23 cellular contexts compared by ENCODE assay signal in genomic region chr2:62364786-62365185, GRCh38.
"Had no signal": no experiment of that assay in that cellular context is flagged by ENCODE, and none has a peak within 500 bp of the region (broad histone marks: within the 10 kb centered on the region; RNA-seq: fewer than 3 reads in every experiment).

No MANE protein-coding gene starts in this region.

- H3K4me1 ChIP-seq: breast epithelium, gastroesophageal sphincter, spleen, testis had no signal

- H3K79me2 ChIP-seq: hepatocyte had no signal

- H3K27ac Mint-ChIP-seq: activated CD8-positive, alpha-beta memory T cell treated with anti-CD3 and anti-CD28 coated beads, Interleukin-2, amount 10 ng/mL, durations not matched to agents 7 days and 5 days; activated CD8-positive, alpha-beta T cell treated with anti-CD3 and anti-CD28 coated beads, Interleukin-2, amount 10 ng/mL, durations not matched to agents 7 days and 5 days; activated naive CD4-positive, alpha-beta T cell treated with anti-CD3 and anti-CD28 coated beads, Interleukin-2, amount 50 U/mL, for 72 hours; activated T-cell treated with anti-CD3 and anti-CD28 coated beads, Interleukin-2, amount 50 U/mL, for 72 hours had no signal

- H3K4me1 Mint-ChIP-seq: activated CD8-positive, alpha-beta memory T cell treated with anti-CD3 and anti-CD28 coated beads, Interleukin-2, amount 10 ng/mL, durations not matched to agents 7 days and 5 days had no signal

- H3K27ac ChIP-seq: breast epithelium, gastroesophageal sphincter, hepatocyte, spleen, testis had no signal

- H3K4me3 Mint-ChIP-seq: activated CD8-positive, alpha-beta memory T cell treated with anti-CD3 and anti-CD28 coated beads, Interleukin-2, amount 10 ng/mL, durations not matched to agents 7 days and 5 days; activated CD8-positive, alpha-beta T cell treated with anti-CD3 and anti-CD28 coated beads, Interleukin-2, amount 10 ng/mL, durations not matched to agents 7 days and 5 days; activated T-cell treated with anti-CD3 and anti-CD28 coated beads, Interleukin-2, amount 50 U/mL, for 72 hours; naive thymus-derived CD8-positive, alpha-beta T cell; neural crest cell had no signal

- H3K9me3 Mint-ChIP-seq: activated naive CD4-positive, alpha-beta T cell treated with anti-CD3 and anti-CD28 coated beads, Interleukin-2, amount 50 U/mL, for 72 hours; neural crest cell had no signal

- DNase-seq: activated CD4-positive, alpha-beta T cell treated with anti-CD3 and anti-CD28 coated beads for 1 hour; activated CD4-positive, alpha-beta T cell treated with anti-CD3 and anti-CD28 coated beads, Interleukin-2, amount 50 U/mL, for 1 hour; activated CD8-positive, alpha-beta memory T cell treated with anti-CD3 and anti-CD28 coated beads, Interleukin-2, amount 10 ng/mL, durations not matched to agents 7 days and 5 days; activated CD8-positive, alpha-beta T cell treated with anti-CD3 and anti-CD28 coated beads, Interleukin-2, amount 10 ng/mL, durations not matched to agents 7 days and 5 days; activated naive CD4-positive, alpha-beta T cell; activated T-cell treated with anti-CD3 and anti-CD28 coated beads, Interleukin-2, amount 50 U/mL, for 72 hours; central memory CD4-positive, alpha-beta T cell; kidney; left colon; naive thymus-derived CD8-positive, alpha-beta T cell; right cardiac atrium; spleen; stimulated activated naive CD4-positive, alpha-beta T cell treated with Interleukin-2 at 50 U/mL for 16 hours; T1000; testis; trophoblast cell had no signal

- ATAC-seq: activated CD8-positive, alpha-beta memory T cell treated with anti-CD3 and anti-CD28 coated beads, Interleukin-2, amount 10 ng/mL, durations not matched to agents 7 days and 5 days; activated CD8-positive, alpha-beta T cell treated with anti-CD3 and anti-CD28 coated beads, Interleukin-2, amount 10 ng/mL, durations not matched to agents 7 days and 5 days; activated naive CD4-positive, alpha-beta T cell treated with anti-CD3 and anti-CD28 coated beads, Interleukin-2, amount 50 U/mL, for 72 hours; activated T-cell treated with anti-CD3 and anti-CD28 coated beads, Interleukin-2, amount 50 U/mL, for 72 hours; gastroesophageal sphincter; left colon; naive thymus-derived CD8-positive, alpha-beta T cell; right cardiac atrium had no signal

- H3K36me3 ChIP-seq: breast epithelium, gastroesophageal sphincter, spleen had no signal

- H2AFZ ChIP-seq: hepatocyte had no signal

- H3K9me3 ChIP-seq: testis had no signal

- H3K27me3 Mint-ChIP-seq: activated CD8-positive, alpha-beta memory T cell treated with anti-CD3 and anti-CD28 coated beads, Interleukin-2, amount 10 ng/mL, durations not matched to agents 7 days and 5 days had no signal

- H3K4me2 ChIP-seq: hepatocyte had no signal

- FAIRE-seq: endothelial cell of umbilical vein, kidney, urothelium cell line had no signal

- H3K36me3 Mint-ChIP-seq: activated CD8-positive, alpha-beta memory T cell treated with anti-CD3 and anti-CD28 coated beads, Interleukin-2, amount 10 ng/mL, durations not matched to agents 7 days and 5 days; activated naive CD4-positive, alpha-beta T cell treated with anti-CD3 and anti-CD28 coated beads, Interleukin-2, amount 50 U/mL, for 72 hours; naive thymus-derived CD8-positive, alpha-beta T cell had no signal

- H3K4me3 ChIP-seq: breast epithelium, gastroesophageal sphincter, hepatocyte, spleen, testis had no signal

- H3K27me3 ChIP-seq: breast epithelium, gastroesophageal sphincter, hepatocyte, spleen, testis had no signal
